In genomic region chr3:792651-793050, GRCh38 we compare ENCODE assay signal across 1 cellular context.
TF ChIP-seq lines count a peak whose summit lies in the region.

No MANE protein-coding gene starts in this region.

TF ChIP-seq in GM23338, 12 proteins besides CTCF, POLR2A, EP300 and RAD21:
- TF ChIP-seq ZNF462 (CRISPR knock-in tag; IDR thresholded peaks at IDR 0.05) (no peak), STAT1 (IDR thresholded peaks at IDR 0.05; ENCODE audit: unreplicated experiment) (no peak), ZNF331 (CRISPR knock-in tag; IDR thresholded peaks at IDR 0.05; ENCODE audit: low read depth) (no peak), POLR2AphosphoS5 (IDR thresholded peaks at IDR 0.05; ENCODE audit: low read depth) (no peak), ZNF114 (CRISPR knock-in tag; IDR thresholded peaks at IDR 0.05) (no peak), EZH2 (IDR thresholded peaks at IDR 0.05; ENCODE audit: low read depth, unreplicated experiment) (no peak)
- TF ChIP-seq, protein P1, sequence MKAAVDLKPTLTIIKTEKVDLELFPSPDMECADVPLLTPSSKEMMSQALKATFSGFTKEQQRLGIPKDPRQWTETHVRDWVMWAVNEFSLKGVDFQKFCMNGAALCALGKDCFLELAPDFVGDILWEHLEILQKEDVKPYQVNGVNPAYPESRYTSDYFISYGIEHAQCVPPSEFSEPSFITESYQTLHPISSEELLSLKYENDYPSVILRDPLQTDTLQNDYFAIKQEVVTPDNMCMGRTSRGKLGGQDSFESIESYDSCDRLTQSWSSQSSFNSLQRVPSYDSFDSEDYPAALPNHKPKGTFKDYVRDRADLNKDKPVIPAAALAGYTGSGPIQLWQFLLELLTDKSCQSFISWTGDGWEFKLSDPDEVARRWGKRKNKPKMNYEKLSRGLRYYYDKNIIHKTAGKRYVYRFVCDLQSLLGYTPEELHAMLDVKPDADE (IDR thresholded peaks at IDR 0.05): no peak
TF ChIP-seq in GM23338: peak in this region for 0.
